ENCODE assay signal across 27 cellular contexts in genomic region chr3:51933471-51934138, GRCh38. TPM values are rescaled to one million over a fixed set of nuclear protein-coding genes. Genes with fewer than 3 reads are reported as not detected.
"Had no signal": no experiment of that assay in that cellular context is flagged by ENCODE, and none has a peak within 500 bp of the region (broad histone marks: within the 10 kb centered on the region; RNA-seq: fewer than 3 reads in every experiment).

No MANE protein-coding gene starts in this region.

- H3K36me3 ChIP-seq: ovary had no signal

- H3K4me1 Mint-ChIP-seq: activated B cell treated with CpG ODN at 0.5 μM for 24 hours; activated T-helper 17 cell treated with anti-CD3 and anti-CD28 coated beads, Interleukin-2, amount 50 U/mL, for 72 hours; mesothelial cell of epicardium; stimulated activated memory B cell treated with anti-CD40 and anti-IgM and Interleukin-4, amounts not matched to agents 10 μg/mL and 1 μg/mL and 100 μg/mL, for 72 hours had no signal

- H3K9me3 Mint-ChIP-seq: activated B cell treated with CpG ODN at 0.5 μM for 24 hours; activated naive CD4-positive, alpha-beta T cell treated with anti-CD3 and anti-CD28 coated beads, Interleukin-2, amount 50 U/mL, for 72 hours; activated T-helper 17 cell treated with anti-CD3 and anti-CD28 coated beads, Interleukin-2, amount 50 U/mL, for 72 hours; mesothelial cell of epicardium; natural killer cell; stimulated activated memory B cell treated with anti-CD40 and anti-IgM and Interleukin-4, amounts not matched to agents 10 μg/mL and 1 μg/mL and 100 μg/mL, for 72 hours had no signal

- H3K9me3 ChIP-seq: ascending aorta, left lung, ovary, psoas muscle, stomach had no signal

- H3K27me3 ChIP-seq: ascending aorta, brain microvascular endothelial cell, left lung, ovary, stomach had no signal

- H3K27me3 Mint-ChIP-seq: activated B cell treated with CpG ODN at 0.5 μM for 24 hours; activated T-helper 17 cell treated with anti-CD3 and anti-CD28 coated beads, Interleukin-2, amount 50 U/mL, for 72 hours; stimulated activated memory B cell treated with anti-CD40 and anti-IgM and Interleukin-4, amounts not matched to agents 10 μg/mL and 1 μg/mL and 100 μg/mL, for 72 hours; T-helper 17 cell had no signal

- H3K4me3 Mint-ChIP-seq: activated B cell treated with CpG ODN at 0.5 μM for 24 hours; activated T-helper 17 cell treated with anti-CD3 and anti-CD28 coated beads, Interleukin-2, amount 50 U/mL, for 72 hours; mesothelial cell of epicardium; natural killer cell; stimulated activated memory B cell treated with anti-CD40 and anti-IgM and Interleukin-4, amounts not matched to agents 10 μg/mL and 1 μg/mL and 100 μg/mL, for 72 hours; T-helper 17 cell had no signal

- DNase-seq: activated B cell treated with CpG ODN at 0.5 μM for 24 hours; activated CD4-positive, alpha-beta T cell treated with anti-CD3 and anti-CD28 coated beads for 4 hours; activated CD4-positive, alpha-beta T cell treated with anti-CD3 and anti-CD28 coated beads, Interleukin-2, amount 50 U/mL, for 48 hours; brain microvascular endothelial cell; central memory CD4-positive, alpha-beta T cell; effector memory CD4-positive, alpha-beta T cell; foreskin melanocyte; kidney glomerular epithelial cell; natural killer cell; ovary; psoas muscle; stimulated activated CD4-positive, alpha-beta T cell treated with anti-CD3 and anti-CD28 coated beads, Interleukin-2, amount 100 ng/mL, for 24 hours; SW 1271; T-helper 17 cell; trophoblast cell had no signal

- H3K27ac ChIP-seq: ascending aorta, brain microvascular endothelial cell, left lung, ovary, psoas muscle, skin epidermis, stomach had no signal

- H3K27ac Mint-ChIP-seq: activated naive CD4-positive, alpha-beta T cell treated with anti-CD3 and anti-CD28 coated beads, Interleukin-2, amount 50 U/mL, for 72 hours; activated T-helper 17 cell treated with anti-CD3 and anti-CD28 coated beads, Interleukin-2, amount 50 U/mL, for 72 hours; mesothelial cell of epicardium; natural killer cell; stimulated activated memory B cell treated with anti-CD40 and anti-IgM and Interleukin-4, amounts not matched to agents 10 μg/mL and 1 μg/mL and 100 μg/mL, for 72 hours; T-helper 17 cell had no signal

- H3K4me3 ChIP-seq: ascending aorta, left lung, ovary, psoas muscle, skin epidermis, stomach had no signal

- H3K4me1 ChIP-seq: ascending aorta, psoas muscle, stomach had no signal

- H3K36me3 Mint-ChIP-seq: natural killer cell had no signal

RNA-seq across cellular contexts. Expression of gene GPR62, which starts 21.6 kb away (rescaled TPM):
- total RNA-seq: activated B cell treated with CpG ODN at 0.5 μM for 24 hours; activated naive CD4-positive, alpha-beta T cell treated with anti-CD3 and anti-CD28 coated beads, Interleukin-2, amount 50 U/mL, for 72 hours; activated T-helper 17 cell treated with anti-CD3 and anti-CD28 coated beads, Interleukin-2, amount 50 U/mL, for 72 hours; ascending aorta; dermis microvascular lymphatic vessel endothelial cell; left lung; lung microvascular endothelial cell; natural killer cell; stomach; T-helper 17 cell had no signal

RNA-seq across cellular contexts. Expression of gene IQCF1, which starts 30.5 kb away (rescaled TPM):
- total RNA-seq: activated B cell treated with CpG ODN at 0.5 μM for 24 hours; activated naive CD4-positive, alpha-beta T cell treated with anti-CD3 and anti-CD28 coated beads, Interleukin-2, amount 50 U/mL, for 72 hours; ascending aorta; dermis microvascular lymphatic vessel endothelial cell; left lung; lung microvascular endothelial cell; mesothelial cell of epicardium; natural killer cell; psoas muscle; right cardiac atrium; stomach; T-helper 17 cell; temporal lobe had no signal
